ENCODE assay signal across 1 cellular context in the genomic region with DNA sequence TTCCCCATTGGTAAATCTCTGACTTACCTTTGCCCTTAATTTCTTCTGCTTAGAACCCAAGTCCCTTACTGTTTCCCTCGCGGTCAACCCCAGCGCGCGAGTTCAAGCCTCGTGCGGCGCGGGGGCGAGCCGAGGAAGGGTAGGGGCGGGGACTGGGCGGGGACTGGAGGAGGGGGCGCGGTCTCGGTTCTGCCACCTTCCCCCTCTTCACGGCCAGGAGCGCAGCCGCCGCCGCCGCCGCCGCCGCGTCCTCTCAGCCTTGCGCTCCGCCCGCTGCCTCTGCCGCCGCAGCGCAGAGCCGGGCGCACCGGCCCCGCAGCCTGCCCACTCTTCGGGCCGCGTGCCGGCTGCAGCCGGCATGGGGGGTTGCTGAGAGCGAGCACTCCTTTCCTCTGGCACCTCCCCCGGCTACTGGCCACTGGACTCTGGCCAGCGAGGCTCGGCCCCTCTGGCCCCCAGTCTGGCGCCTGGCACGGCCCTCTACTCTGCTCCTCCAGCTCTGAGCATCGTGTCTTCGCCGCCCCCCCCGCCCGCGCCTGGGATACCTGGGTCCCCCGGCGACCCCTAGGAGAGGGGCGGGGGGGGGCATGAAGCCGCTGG.
A peak's percentile ranks its signal among the peaks of the same experiment; 100 is the strongest.
TF ChIP-seq lines count a peak whose summit lies in the region.

A gene with protein sequence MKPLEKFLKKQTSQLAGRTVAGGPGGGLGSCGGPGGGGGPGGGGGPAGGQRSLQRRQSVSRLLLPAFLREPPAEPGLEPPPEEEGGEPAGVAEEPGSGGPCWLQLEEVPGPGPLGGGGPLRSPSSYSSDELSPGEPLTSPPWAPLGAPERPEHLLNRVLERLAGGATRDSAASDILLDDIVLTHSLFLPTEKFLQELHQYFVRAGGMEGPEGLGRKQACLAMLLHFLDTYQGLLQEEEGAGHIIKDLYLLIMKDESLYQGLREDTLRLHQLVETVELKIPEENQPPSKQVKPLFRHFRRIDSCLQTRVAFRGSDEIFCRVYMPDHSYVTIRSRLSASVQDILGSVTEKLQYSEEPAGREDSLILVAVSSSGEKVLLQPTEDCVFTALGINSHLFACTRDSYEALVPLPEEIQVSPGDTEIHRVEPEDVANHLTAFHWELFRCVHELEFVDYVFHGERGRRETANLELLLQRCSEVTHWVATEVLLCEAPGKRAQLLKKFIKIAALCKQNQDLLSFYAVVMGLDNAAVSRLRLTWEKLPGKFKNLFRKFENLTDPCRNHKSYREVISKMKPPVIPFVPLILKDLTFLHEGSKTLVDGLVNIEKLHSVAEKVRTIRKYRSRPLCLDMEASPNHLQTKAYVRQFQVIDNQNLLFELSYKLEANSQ (plus strand): TSS at position 196 of the 600 bp plus-strand sequence. CDS start 392 bp downstream, at position 588.

TF ChIP-seq in neural cell, 6 proteins besides CTCF, POLR2A, EP300 and RAD21:
- peak; percentile 39 for TF ChIP-seq POLR2AphosphoS5 (IDR thresholded peaks at IDR 0.05)
- no peak for TF ChIP-seq SMC3 (conservative IDR thresholded peaks at IDR 0.05; ENCODE audit: poor library complexity)
- TF ChIP-seq MXI1 (conservative IDR thresholded peaks at IDR 0.05; ENCODE audit: poor library complexity, severe bottlenecking): peak; percentile 45
- TF ChIP-seq TAF1 (IDR thresholded peaks at IDR 0.05; ENCODE audit: low read depth): peak; percentile 24
- no peak for TF ChIP-seq EZH2 (IDR thresholded peaks at IDR 0.05; ENCODE audit: borderline replicate concordance, insufficient read depth, low read length, poor library complexity, severe bottlenecking)
- TF ChIP-seq, protein P1, sequence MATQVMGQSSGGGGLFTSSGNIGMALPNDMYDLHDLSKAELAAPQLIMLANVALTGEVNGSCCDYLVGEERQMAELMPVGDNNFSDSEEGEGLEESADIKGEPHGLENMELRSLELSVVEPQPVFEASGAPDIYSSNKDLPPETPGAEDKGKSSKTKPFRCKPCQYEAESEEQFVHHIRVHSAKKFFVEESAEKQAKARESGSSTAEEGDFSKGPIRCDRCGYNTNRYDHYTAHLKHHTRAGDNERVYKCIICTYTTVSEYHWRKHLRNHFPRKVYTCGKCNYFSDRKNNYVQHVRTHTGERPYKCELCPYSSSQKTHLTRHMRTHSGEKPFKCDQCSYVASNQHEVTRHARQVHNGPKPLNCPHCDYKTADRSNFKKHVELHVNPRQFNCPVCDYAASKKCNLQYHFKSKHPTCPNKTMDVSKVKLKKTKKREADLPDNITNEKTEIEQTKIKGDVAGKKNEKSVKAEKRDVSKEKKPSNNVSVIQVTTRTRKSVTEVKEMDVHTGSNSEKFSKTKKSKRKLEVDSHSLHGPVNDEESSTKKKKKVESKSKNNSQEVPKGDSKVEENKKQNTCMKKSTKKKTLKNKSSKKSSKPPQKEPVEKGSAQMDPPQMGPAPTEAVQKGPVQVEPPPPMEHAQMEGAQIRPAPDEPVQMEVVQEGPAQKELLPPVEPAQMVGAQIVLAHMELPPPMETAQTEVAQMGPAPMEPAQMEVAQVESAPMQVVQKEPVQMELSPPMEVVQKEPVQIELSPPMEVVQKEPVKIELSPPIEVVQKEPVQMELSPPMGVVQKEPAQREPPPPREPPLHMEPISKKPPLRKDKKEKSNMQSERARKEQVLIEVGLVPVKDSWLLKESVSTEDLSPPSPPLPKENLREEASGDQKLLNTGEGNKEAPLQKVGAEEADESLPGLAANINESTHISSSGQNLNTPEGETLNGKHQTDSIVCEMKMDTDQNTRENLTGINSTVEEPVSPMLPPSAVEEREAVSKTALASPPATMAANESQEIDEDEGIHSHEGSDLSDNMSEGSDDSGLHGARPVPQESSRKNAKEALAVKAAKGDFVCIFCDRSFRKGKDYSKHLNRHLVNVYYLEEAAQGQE (IDR thresholded peaks at IDR 0.05; ENCODE audit: borderline replicate concordance): no peak
